Comparison of ENCODE assay signal across 12 cellular contexts in genomic region chr2:36528274-36528673, GRCh38.
DNase-seq lines count a peak whose midpoint lies in the region; ATAC-seq and TF ChIP-seq lines count a peak whose summit lies in the region.
"Had no signal": no experiment of that assay in that cellular context is flagged by ENCODE, and none has a peak within 500 bp of the region (broad histone marks: within the 10 kb centered on the region; RNA-seq: fewer than 3 reads in every experiment).

No MANE protein-coding gene starts in this region.

- H3K18ac ChIP-seq in trophoblast cell (ENCODE audit: low read length): no peak overlapping the region

- H3K27me3 ChIP-seq in MM.1S (replicated peaks; ENCODE audit: insufficient read depth, low read length) (no peaks in the 10 kb centered on the region), trophoblast cell (ENCODE audit: insufficient read depth, low read length) (no peaks in the 10 kb centered on the region)
- H3K27me3 ChIP-seq: vagina had no signal

- H3K4me2 ChIP-seq in MM.1S (ENCODE audit: low read depth, low read length): peak overlapping the region; percentile 55
- H3K4me2 ChIP-seq in trophoblast cell (ENCODE audit: low read length): no peak overlapping the region

- H3K4ac ChIP-seq in trophoblast cell (ENCODE audit: low read depth, low read length): no peak overlapping the region

- DNase-seq in MM.1S: peak; percentile 52
- DNase-seq in trophoblast cell: no peak
- no peak for DNase-seq in mucosa of descending colon
- no peak for DNase-seq in COLO829 (ENCODE audit: low spot score)
- no peak for DNase-seq in kidney tubule cell (ENCODE audit: low spot score)
- DNase-seq: foreskin melanocyte, NCI-H187 treated with DMSO at 0.1 percent for 48 hours had no signal

- no peaks in the 10 kb centered on the region for H3K9me3 ChIP-seq in MM.1S (replicated peaks; ENCODE audit: insufficient read depth, low read length)
- H3K9me3 ChIP-seq in trophoblast cell (ENCODE audit: insufficient read depth, low read depth, low read length): no peaks in the 10 kb centered on the region
- no peaks in the 10 kb centered on the region for H3K9me3 ChIP-seq in mucosa of descending colon
- H3K9me3 ChIP-seq: vagina had no signal

- H4K12ac ChIP-seq in trophoblast cell (ENCODE audit: low read depth, low read length): no peak overlapping the region

- peaks cover 6% of the 10 kb centered on the region; the same call in 1 of the 2 replicates for H3F3A ChIP-seq in MM.1S (ENCODE audit: insufficient read depth, low read length)

- no peak overlapping the region for H2BK12ac ChIP-seq in trophoblast cell (ENCODE audit: low read length)

- H3K4me3 ChIP-seq in MM.1S (ENCODE audit: low read length): 0 out of 2 replicates have a peak overlapping the region, but pooled peaks have one; percentile 11
- no peak overlapping the region for H3K4me3 ChIP-seq in trophoblast cell (ENCODE audit: low read depth, low read length)
- H3K4me3 ChIP-seq in mucosa of descending colon: no peak overlapping the region
- H3K4me3 ChIP-seq: vagina had no signal

- H3K27ac ChIP-seq in MM.1S (ENCODE audit: low read length): peak overlapping the region; percentile 17; the same call in 1 of the 2 replicates
- H3K27ac ChIP-seq in trophoblast cell (ENCODE audit: low read depth, low read length): no peak overlapping the region
- H3K27ac ChIP-seq: vagina, VCaP had no signal

- no peaks in the 10 kb centered on the region for H3K79me2 ChIP-seq in MM.1S (ENCODE audit: low read length)
- H3K79me2 ChIP-seq in trophoblast cell (ENCODE audit: control insufficient read depth, insufficient read depth, low read length, poor library complexity): no peaks in the 10 kb centered on the region

- TF ChIP-seq CTCF in MM.1S (IDR thresholded peaks at IDR 0.05; ENCODE audit: low read length) (no peak), mucosa of descending colon (IDR thresholded peaks at IDR 0.05) (no peak)

- no peak overlapping the region for H2BK120ac ChIP-seq in trophoblast cell (ENCODE audit: insufficient read depth, low read length, poor library complexity)

- no peak overlapping the region for H2BK5ac ChIP-seq in trophoblast cell (ENCODE audit: low read depth, low read length, poor library complexity)

- H4K8ac ChIP-seq in trophoblast cell (ENCODE audit: low read depth, low read length): no peak overlapping the region

- intact Hi-C loops in mucosa of descending colon (cut with DNase I, micrococcal nuclease): loop anchor here in 1 of 2 donors (10.0 kb wide), 1 partner anchor 137 kb away; no protein-coding TSS in a partner anchor

- peak; percentile 48 for ATAC-seq in GM18499 (IDR thresholded peaks at IDR 0.05; ENCODE audit: insufficient read depth, unreplicated experiment)
- peak; percentile 44 for ATAC-seq in GM21360 (IDR thresholded peaks at IDR 0.05; ENCODE audit: unreplicated experiment)
- ATAC-seq in HG02943 (IDR thresholded peaks at IDR 0.05; ENCODE audit: low read depth, unreplicated experiment): peak; percentile 60
- ATAC-seq in mucosa of descending colon: no peak

- no peak overlapping the region for H4K91ac ChIP-seq in trophoblast cell (ENCODE audit: low read depth, low read length)

- H4K20me1 ChIP-seq in MM.1S (ENCODE audit: insufficient read depth, low read length): no peaks in the 10 kb centered on the region

- H3K23ac ChIP-seq in trophoblast cell (ENCODE audit: low read length): no peak overlapping the region

- H3K9me2 ChIP-seq in MM.1S (replicated peaks; ENCODE audit: insufficient read depth, low read length): no peaks in the 10 kb centered on the region

- H2AFZ ChIP-seq in MM.1S (ENCODE audit: low read length): no peak overlapping the region
- no peak overlapping the region for H2AFZ ChIP-seq in trophoblast cell (ENCODE audit: insufficient read depth, low read length, poor library complexity)

- H3K36me3 ChIP-seq in MM.1S (replicated peaks; ENCODE audit: insufficient read depth, low read length) (no peaks in the 10 kb centered on the region), trophoblast cell (ENCODE audit: control insufficient read depth in 1 of 2, insufficient read depth in 2 of 2, low read length in 2 of 2) (peaks cover 11 to 24% of the 10 kb centered on the region in 2 experiments), mucosa of descending colon (ENCODE audit: low read depth) (no peaks in the 10 kb centered on the region)

- H3K9ac ChIP-seq in MM.1S (ENCODE audit: low read length): no peak overlapping the region
- H3K9ac ChIP-seq in trophoblast cell (ENCODE audit: low read length): no peak overlapping the region

- no peak overlapping the region for H2AK5ac ChIP-seq in trophoblast cell (ENCODE audit: low read length)

- no peaks in the 10 kb centered on the region for H3K79me1 ChIP-seq in trophoblast cell (ENCODE audit: low read length)

- H3K14ac ChIP-seq in trophoblast cell (ENCODE audit: low read length): no peak overlapping the region

- WGBS in trophoblast cell (ENCODE audit: extremely low coverage, insufficient coverage, insufficient read length): no CpG with 5 or more reads among the region's 4 CpGs

- H3K4me1 ChIP-seq in MM.1S (ENCODE audit: low read length) (peaks cover 21% of the 10 kb centered on the region), trophoblast cell (ENCODE audit: control insufficient read depth in 1 of 2, insufficient read depth in 2 of 2, low read length in 2 of 2) (no peaks in the 10 kb centered on the region), mucosa of descending colon (ENCODE audit: low read depth) (peaks cover 6% of the 10 kb centered on the region)
